30 cellular contexts compared by ENCODE assay signal in genomic region chr18:34886162-34886561, GRCh38.
"Had no signal": no experiment of that assay in that cellular context is flagged by ENCODE, and none has a peak within 500 bp of the region (broad histone marks: within the 10 kb centered on the region; RNA-seq: fewer than 3 reads in every experiment).

No MANE protein-coding gene starts in this region.

- FAIRE-seq: keratinocyte, small intestine had no signal

- H3K4me3 Mint-ChIP-seq: naive B cell; natural killer cell; nephron progenitor cell; neural progenitor cell; stimulated activated effector memory CD8-positive, alpha-beta T cell treated with anti-CD3 and anti-CD28 coated beads, Interleukin-12 subunit alpha, Interleukin-12 subunit beta, amount 100 ng/mL, for 72 hours; stimulated activated naive CD8-positive, alpha-beta T cell treated with anti-CD3 and anti-CD28 coated beads, Interleukin-15, Interleukin-2, amounts not matched to agents 100 ng/mL and 50 ng/mL, for 24 hours had no signal

- H3K36me3 Mint-ChIP-seq: naive B cell; natural killer cell; stimulated activated effector memory CD8-positive, alpha-beta T cell treated with anti-CD3 and anti-CD28 coated beads, Interleukin-12 subunit alpha, Interleukin-12 subunit beta, amount 100 ng/mL, for 72 hours had no signal

- H2AFZ ChIP-seq: neural progenitor cell had no signal

- DNase-seq: hippocampal formation; kidney glomerular epithelial cell; left cardiac atrium; left ventricle myocardium superior; lower lobe of right lung; mammary epithelial cell; mesenchymal stem cell; naive B cell; natural killer cell; nephron progenitor cell; occipital lobe; ovary; retina; right cardiac atrium; small intestine; spleen; stimulated activated CD4-positive, alpha-beta T cell treated with anti-CD3 and anti-CD28 coated beads, Interleukin-4, amount 100 ng/mL, for 24 hours; stimulated activated naive CD4-positive, alpha-beta T cell; trophoblast cell; upper lobe of right lung; uterus had no signal

- H3K4me1 Mint-ChIP-seq: naive B cell; neural progenitor cell; stimulated activated effector memory CD8-positive, alpha-beta T cell treated with anti-CD3 and anti-CD28 coated beads, Interleukin-12 subunit alpha, Interleukin-12 subunit beta, amount 100 ng/mL, for 72 hours had no signal

- H3K36me3 ChIP-seq: neural progenitor cell, neutrophil, ovary, suprapubic skin, upper lobe of right lung, uterus had no signal

- H3K27ac Mint-ChIP-seq: natural killer cell; nephron progenitor cell; neural progenitor cell; progenitor cell of endocrine pancreas; stimulated activated effector memory CD8-positive, alpha-beta T cell treated with anti-CD3 and anti-CD28 coated beads, Interleukin-12 subunit alpha, Interleukin-12 subunit beta, amount 100 ng/mL, for 72 hours; stimulated activated naive CD8-positive, alpha-beta T cell treated with anti-CD3 and anti-CD28 coated beads, Interleukin-15, Interleukin-2, amounts not matched to agents 100 ng/mL and 50 ng/mL, for 24 hours had no signal

- H3K27ac ChIP-seq: lower lobe of right lung, neural progenitor cell, neutrophil, ovary, spleen, suprapubic skin, upper lobe of right lung, uterus had no signal

- H3K27me3 Mint-ChIP-seq: naive B cell, progenitor cell of endocrine pancreas had no signal

- H3K4me1 ChIP-seq: lower lobe of right lung, spleen, suprapubic skin, upper lobe of right lung, uterus had no signal

- H3K4me3 ChIP-seq: lower lobe of right lung, neural progenitor cell, ovary, spleen, suprapubic skin, upper lobe of right lung, uterus had no signal

- H3K27me3 ChIP-seq: neural progenitor cell, neutrophil, ovary, spleen, suprapubic skin, upper lobe of right lung, uterus had no signal

- H3K9me3 Mint-ChIP-seq: naive B cell; natural killer cell; nephron progenitor cell; neural progenitor cell; stimulated activated effector memory CD8-positive, alpha-beta T cell treated with anti-CD3 and anti-CD28 coated beads, Interleukin-12 subunit alpha, Interleukin-12 subunit beta, amount 100 ng/mL, for 72 hours; stimulated activated naive CD8-positive, alpha-beta T cell treated with anti-CD3 and anti-CD28 coated beads, Interleukin-15, Interleukin-2, amounts not matched to agents 100 ng/mL and 50 ng/mL, for 24 hours had no signal

- H3K9ac ChIP-seq: neural progenitor cell had no signal

- H3K9me3 ChIP-seq: lower lobe of right lung, neutrophil, ovary, spleen, suprapubic skin, upper lobe of right lung, uterus had no signal

- ATAC-seq: left cardiac atrium; left lobe of liver; left ventricle myocardium superior; lower lobe of right lung; natural killer cell; right cardiac atrium; sciatic nerve; stimulated activated effector memory CD8-positive, alpha-beta T cell treated with anti-CD3 and anti-CD28 coated beads, Interleukin-12 subunit alpha, Interleukin-12 subunit beta, amount 100 ng/mL, for 72 hours; upper lobe of right lung had no signal

- H3K4me2 ChIP-seq: neural progenitor cell had no signal
